Comparison of ENCODE assay signal across 8 cellular contexts in the genomic region with DNA sequence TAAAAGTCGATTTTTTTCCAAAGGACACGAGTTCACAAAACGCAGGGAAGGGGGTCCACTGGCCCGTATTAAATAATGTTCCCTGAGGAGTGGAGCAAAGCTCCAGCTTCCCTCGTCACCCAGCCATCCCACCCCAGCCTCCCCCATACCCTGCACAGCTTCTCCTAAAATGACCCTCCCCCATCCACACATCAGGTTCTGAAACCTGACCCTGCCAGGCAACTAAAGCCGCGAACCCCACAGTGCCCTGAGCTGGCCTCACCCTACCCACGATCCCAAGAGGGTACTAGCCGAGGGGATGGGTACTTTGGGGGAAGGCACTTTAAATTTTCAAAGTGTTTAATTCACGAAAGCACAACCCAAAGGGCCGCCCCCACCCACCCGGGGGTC. TPM values are rescaled to one million over a fixed set of nuclear protein-coding genes. Genes with fewer than 3 reads are reported as not detected.
A peak's percentile ranks its signal among the peaks of the same experiment; 100 is the strongest.
DNase-seq lines count a peak whose midpoint lies in the region; ATAC-seq and TF ChIP-seq lines count a peak whose summit lies in the region.

No MANE protein-coding gene starts in this region.

- no peaks in the 10 kb centered on the region for H3K27me3 Mint-ChIP-seq in central memory CD8-positive, alpha-beta T cell
- H3K27me3 Mint-ChIP-seq in mesothelial cell of epicardium (ENCODE audit: low read depth), result no peaks in the 10 kb centered on the region

- peak overlapping the region; percentile 85 for H3K9ac ChIP-seq in Loucy (ENCODE audit: low read depth, low read length, poor library complexity, severe bottlenecking)

- H3K27me3 ChIP-seq in Loucy (ENCODE audit: insufficient read depth, low read length, poor library complexity, severe bottlenecking), result no peaks in the 10 kb centered on the region

- H3K36me3 ChIP-seq in Loucy (ENCODE audit: insufficient read depth, low read length), result no peaks in the 10 kb centered on the region

- H3K4me1 Mint-ChIP-seq in central memory CD8-positive, alpha-beta T cell, result peaks cover 7% of the 10 kb centered on the region
- peaks cover 16% of the 10 kb centered on the region for H3K4me1 Mint-ChIP-seq in mesothelial cell of epicardium

- H3K9me3 Mint-ChIP-seq in central memory CD8-positive, alpha-beta T cell, result no peaks in the 10 kb centered on the region
- H3K9me3 Mint-ChIP-seq in mesothelial cell of epicardium, result no peaks in the 10 kb centered on the region

- H2AFZ ChIP-seq in Loucy (ENCODE audit: low read length), result peak overlapping the region; percentile 73

- no peaks in the 10 kb centered on the region for H4K20me1 ChIP-seq in Loucy (ENCODE audit: insufficient read depth, low read length, poor library complexity, severe bottlenecking)

- H3K4me1 ChIP-seq in Loucy (ENCODE audit: insufficient read depth, low read length, poor library complexity, severe bottlenecking), result peaks cover 11% of the 10 kb centered on the region

- no peak for ATAC-seq in central memory CD8-positive, alpha-beta T cell (replicated peaks; ENCODE audit: extremely low read depth, poor library complexity, severe bottlenecking)

- H3K9me3 ChIP-seq in Loucy (ENCODE audit: insufficient read depth, low read depth, low read length), result no peaks in the 10 kb centered on the region

- peak overlapping the region; percentile 91 for H3K4me3 ChIP-seq in Loucy (ENCODE audit: low read length, poor library complexity, severe bottlenecking)

- H3K4me3 Mint-ChIP-seq in central memory CD8-positive, alpha-beta T cell, result peak overlapping the region; percentile 74
- H3K4me3 Mint-ChIP-seq in mesothelial cell of epicardium, result peak overlapping the region; percentile 85

- H3K4me2 ChIP-seq in Loucy (ENCODE audit: low read depth, low read length, poor library complexity, severe bottlenecking), result peak overlapping the region; percentile 71

- TF ChIP-seq CTCF in Loucy (conservative IDR thresholded peaks at IDR 0.05; ENCODE audit: low read length), result no peak
- TF ChIP-seq CTCF in mesothelial cell of epicardium (IDR thresholded peaks at IDR 0.05; ENCODE audit: unreplicated experiment), result no peak

- H3K36me3 Mint-ChIP-seq in central memory CD8-positive, alpha-beta T cell (ENCODE audit: insufficient read depth), result peaks cover 6% of the 10 kb centered on the region
- peaks cover 2% of the 10 kb centered on the region for H3K36me3 Mint-ChIP-seq in mesothelial cell of epicardium

- H3K9me2 ChIP-seq in Loucy (replicated peaks; ENCODE audit: low read depth, low read length), result no peaks in the 10 kb centered on the region

- peak overlapping the region; percentile 73 for H3K27ac Mint-ChIP-seq in central memory CD8-positive, alpha-beta T cell (ENCODE audit: low read depth)
- H3K27ac Mint-ChIP-seq in mesothelial cell of epicardium, result peak overlapping the region; percentile 73

- peaks cover 5% of the 10 kb centered on the region for H3K79me2 ChIP-seq in Loucy (ENCODE audit: insufficient read depth, low read length)

- peak; percentile 57 for DNase-seq in DMS53 (lab: John Stamatoyannopoulos, UW)
- DNase-seq in DMS53 treated with DMSO at 0.1 percent for 48 hours (lab: John Stamatoyannopoulos, UW; ENCODE audit: unreplicated experiment), result no peak
- DNase-seq in central memory CD8-positive, alpha-beta T cell (ENCODE audit: low spot score in 2 of 2), result no peak
- DNase-seq in mesothelial cell of epicardium (ENCODE audit: low spot score in 2 of 2, unreplicated experiment in 2 of 2), result no peak
- DNase-seq in HCEC 1CT, result no peak
- DNase-seq in retina, result no peak
- DNase-seq in medulla oblongata (ENCODE audit: extremely low spot score), result no peak

- no peaks in the 10 kb centered on the region for H3F3A ChIP-seq in Loucy (ENCODE audit: low read depth)

RNA-seq across cellular contexts. Expression of a gene that starts 0.6 kb away (rescaled TPM):
- 45.2 to 55.7 TPM (median 50.5 TPM) in 3 replicates for total RNA-seq in mesothelial cell of epicardium

RNA-seq across cellular contexts. Expression of a gene that starts 0.7 kb away (rescaled TPM):
- 0.13 TPM in 1 of 3 replicates, not detected in the others for total RNA-seq in mesothelial cell of epicardium
